ENCODE assay signal across 8 cellular contexts in genomic region chr7:141585592-141586510, GRCh38. TPM values are rescaled to one million over a fixed set of nuclear protein-coding genes. Genes with fewer than 3 reads are reported as not detected.
DNase-seq lines count a peak whose midpoint lies in the region; ATAC-seq and TF ChIP-seq lines count a peak whose summit lies in the region.

No MANE protein-coding gene starts in this region.

- no peak overlapping the region for H3K4me3 Mint-ChIP-seq in activated naive CD4-positive, alpha-beta T cell treated with anti-CD3 and anti-CD28 coated beads for 36 hours
- H3K4me3 Mint-ChIP-seq in activated naive CD4-positive, alpha-beta T cell treated with anti-CD3 and anti-CD28 coated beads, Interleukin-2, amount 10 ng/mL, durations not matched to agents 7 days and 5 days: no peak overlapping the region

- CTCF ChIA-PET in activated naive CD4-positive, alpha-beta T cell treated with anti-CD3 and anti-CD28 coated beads for 36 hours (lab: Charles Lee): no interaction called here
- CTCF ChIA-PET in activated naive CD4-positive, alpha-beta T cell treated with anti-CD3 and anti-CD28 coated beads, Interleukin-2, amount 10 ng/mL, durations not matched to agents 7 days and 5 days (lab: Charles Lee): no interaction called here

- DNase-seq in activated naive CD4-positive, alpha-beta T cell treated with anti-CD3 and anti-CD28 coated beads for 36 hours: peak; percentile 50
- no peak for DNase-seq in activated naive CD4-positive, alpha-beta T cell treated with anti-CD3 and anti-CD28 coated beads, Interleukin-2, amount 10 ng/mL, durations not matched to agents 7 days and 5 days
- DNase-seq in activated T-cell treated with anti-CD3 and anti-CD28 coated beads for 4 hours (peak; percentile 5), mesendoderm (peak; percentile 76), lower leg skin (ENCODE audit: low spot score in 2 of 2) (no peak), SHP77 (lab: John Stamatoyannopoulos, UW) (no peak)
- DNase-seq in effector CD4-positive, alpha-beta T cell: no peak

- H3K27ac ChIP-seq in mesendoderm (ENCODE audit: low read depth, low read length): no peak overlapping the region

- no peak overlapping the region for H3K4me2 ChIP-seq in mesendoderm (ENCODE audit: low read length)

- H2AK5ac ChIP-seq in mesendoderm (ENCODE audit: low read length): no peak overlapping the region

- no peak overlapping the region for H2BK5ac ChIP-seq in mesendoderm (ENCODE audit: low read length)

- peak overlapping the region; percentile 39 for H3K27ac Mint-ChIP-seq in activated naive CD4-positive, alpha-beta T cell treated with anti-CD3 and anti-CD28 coated beads for 36 hours
- no peak overlapping the region for H3K27ac Mint-ChIP-seq in activated naive CD4-positive, alpha-beta T cell treated with anti-CD3 and anti-CD28 coated beads, Interleukin-2, amount 10 ng/mL, durations not matched to agents 7 days and 5 days

- peaks cover 45% of the 10 kb centered on the region for H3K4me1 Mint-ChIP-seq in activated naive CD4-positive, alpha-beta T cell treated with anti-CD3 and anti-CD28 coated beads for 36 hours (ENCODE audit: low read depth)
- H3K4me1 Mint-ChIP-seq in activated naive CD4-positive, alpha-beta T cell treated with anti-CD3 and anti-CD28 coated beads, Interleukin-2, amount 10 ng/mL, durations not matched to agents 7 days and 5 days: peaks cover 9% of the 10 kb centered on the region

- H3K18ac ChIP-seq in mesendoderm (ENCODE audit: low read length): no peak overlapping the region

- no peak overlapping the region for H2BK15ac ChIP-seq in mesendoderm (replicated peaks; ENCODE audit: low read depth)

- no peaks in the 10 kb centered on the region for H3K79me2 ChIP-seq in mesendoderm (ENCODE audit: control insufficient read depth, insufficient read depth, low read length)

- H3K4me3 ChIP-seq in mesendoderm (ENCODE audit: low read length): no peak overlapping the region
- H3K4me3 ChIP-seq in lower leg skin (ENCODE audit: low read depth, poor library complexity, severe bottlenecking): no peak overlapping the region

- H3K9me3 Mint-ChIP-seq in activated naive CD4-positive, alpha-beta T cell treated with anti-CD3 and anti-CD28 coated beads for 36 hours: no peaks in the 10 kb centered on the region
- H3K9me3 Mint-ChIP-seq in activated naive CD4-positive, alpha-beta T cell treated with anti-CD3 and anti-CD28 coated beads, Interleukin-2, amount 10 ng/mL, durations not matched to agents 7 days and 5 days: no peaks in the 10 kb centered on the region

- H3K36me3 Mint-ChIP-seq in activated naive CD4-positive, alpha-beta T cell treated with anti-CD3 and anti-CD28 coated beads for 36 hours (ENCODE audit: low read depth): peaks cover 36% of the 10 kb centered on the region
- peaks cover 60% of the 10 kb centered on the region for H3K36me3 Mint-ChIP-seq in activated naive CD4-positive, alpha-beta T cell treated with anti-CD3 and anti-CD28 coated beads, Interleukin-2, amount 10 ng/mL, durations not matched to agents 7 days and 5 days

- H2BK120ac ChIP-seq in mesendoderm (ENCODE audit: low read depth, low read length): no peak overlapping the region

- H3K9ac ChIP-seq in mesendoderm (ENCODE audit: low read length): no peak overlapping the region

- TF ChIP-seq CTCF in lower leg skin (IDR thresholded peaks at IDR 0.05): no peak

- H3K79me1 ChIP-seq in mesendoderm (ENCODE audit: low read length): peaks cover 2% of the 10 kb centered on the region

- no peak for TF ChIP-seq POLR2A in lower leg skin (IDR thresholded peaks at IDR 0.05)

- no peak overlapping the region for H3K4ac ChIP-seq in mesendoderm (ENCODE audit: low read depth, low read length)

- intact Hi-C loops in activated naive CD4-positive, alpha-beta T cell treated with anti-CD3 and anti-CD28 coated beads for 36 hours (cut with micrococcal nuclease): loop anchor here (1.0 kb wide), 1 partner anchor 28 kb away; no protein-coding TSS in a partner anchor
- intact Hi-C loops in lower leg skin (cut with DNase I; ENCODE audit: low total_unique reads): no loop called here

- H3K4me1 ChIP-seq in mesendoderm (ENCODE audit: control insufficient read depth, low read depth, low read length): peaks cover 4% of the 10 kb centered on the region

- no peaks in the 10 kb centered on the region for H3K27me3 Mint-ChIP-seq in activated naive CD4-positive, alpha-beta T cell treated with anti-CD3 and anti-CD28 coated beads for 36 hours (ENCODE audit: low read depth)
- no peaks in the 10 kb centered on the region for H3K27me3 Mint-ChIP-seq in activated naive CD4-positive, alpha-beta T cell treated with anti-CD3 and anti-CD28 coated beads, Interleukin-2, amount 10 ng/mL, durations not matched to agents 7 days and 5 days

- H4K8ac ChIP-seq in mesendoderm (ENCODE audit: low read depth, low read length): no peak overlapping the region

- no peak overlapping the region for H4K5ac ChIP-seq in mesendoderm (ENCODE audit: low read length)

- ATAC-seq in HG03045 (IDR thresholded peaks at IDR 0.05; ENCODE audit: unreplicated experiment): peak; percentile 96

- H3K23ac ChIP-seq in mesendoderm (ENCODE audit: low read length): no peak overlapping the region

- H3K56ac ChIP-seq in mesendoderm (ENCODE audit: low read length): no peak overlapping the region

- H3K36me3 ChIP-seq in mesendoderm (ENCODE audit: control insufficient read depth, insufficient read depth, low read length): no peaks in the 10 kb centered on the region

- H3K27me3 ChIP-seq in mesendoderm (ENCODE audit: insufficient read depth, low read length, poor library complexity): no peaks in the 10 kb centered on the region

- no CpG with 5 or more reads among the region's 6 CpGs for WGBS in mesendoderm (ENCODE audit: extremely low coverage, insufficient coverage, low lambda C conversion rate)
- WGBS in lower leg skin, 2 donors: 66 to 70% methylated on average over 6 of the region's 6 CpGs

RNA-seq across cellular contexts. Expression of gene AGK, which starts 34.6 kb away (rescaled TPM):
- total RNA-seq in activated naive CD4-positive, alpha-beta T cell treated with anti-CD3 and anti-CD28 coated beads for 36 hours: 10 to 100 TPM; 35.8 to 37.9 TPM
- 26.2 TPM for polyA plus RNA-seq in mesendoderm (2013, experiment 1 of 2)
- 29.0 TPM for polyA plus RNA-seq in mesendoderm (2013, experiment 2 of 2)
- 10 to 100 TPM in 3 of 4 donors, 1 to 10 TPM in 1; 9.8 to 20.1 (median 14.9) TPM for total RNA-seq in lower leg skin

Comparison
In these comparisons a context has a peak if more than half of its experiments do, and no peak if none do; other contexts are left out.
1. DNase-seq: peak in activated naive CD4-positive, alpha-beta T cell treated with anti-CD3 and anti-CD28 coated beads for 36 hours (single experiment), activated T-cell treated with anti-CD3 and anti-CD28 coated beads for 4 hours (single experiment) and mesendoderm (single experiment); none in activated naive CD4-positive, alpha-beta T cell treated with anti-CD3 and anti-CD28 coated beads, Interleukin-2, amount 10 ng/mL, durations not matched to agents 7 days and 5 days (single experiment), lower leg skin (0 of 2), SHP77 (0 of 2) and effector CD4-positive, alpha-beta T cell (single experiment).